ENCODE assay signal across 16 cellular contexts in genomic region chr22:35547993-35548761, GRCh38. TPM values are rescaled to one million over a fixed set of nuclear protein-coding genes. Genes with fewer than 3 reads are reported as not detected.
DNase-seq lines count a peak whose midpoint lies in the region; ATAC-seq and TF ChIP-seq lines count a peak whose summit lies in the region.
"Had no signal": no experiment of that assay in that cellular context is flagged by ENCODE, and none has a peak within 500 bp of the region (broad histone marks: within the 10 kb centered on the region; RNA-seq: fewer than 3 reads in every experiment).

No MANE protein-coding gene starts in this region.

- no peaks in the 10 kb centered on the region for H3K9me3 Mint-ChIP-seq in activated T-cell treated with anti-CD3 and anti-CD28 coated beads, Interleukin-2, amount 50 U/mL, for 4 hours
- H3K9me3 Mint-ChIP-seq: activated B cell treated with CpG ODN at 0.5 μM for 24 hours; dendritic cell treated with granulocyte-macrophage colony-stimulating factor and Interleukin-4, amounts not matched to agents 40 ng/mL and 50 ng/mL, for 4 days had no signal

- peak; percentile 49; the same call in 2 of the 3 replicates for ATAC-seq in SK-N-SH treated with all-trans-retinoic acid at 6 μM for 48 hours
- no peak for ATAC-seq in activated T-cell treated with anti-CD3 and anti-CD28 coated beads, Interleukin-2, amount 50 U/mL, for 4 hours
- no peak for ATAC-seq in GM19397 (IDR thresholded peaks at IDR 0.05; ENCODE audit: unreplicated experiment)
- ATAC-seq: stimulated activated naive B cell treated with anti-CD40 and anti-IgM and Interleukin-4, amounts not matched to agents 10 μg/mL and 1 μg/mL and 100 μg/mL, for 72 hours had no signal

- H3K4me1 Mint-ChIP-seq in activated T-cell treated with anti-CD3 and anti-CD28 coated beads, Interleukin-2, amount 50 U/mL, for 4 hours (ENCODE audit: low read depth), result peaks cover 9% of the 10 kb centered on the region

- peaks cover 20% of the 10 kb centered on the region for H3K27me3 Mint-ChIP-seq in activated T-cell treated with anti-CD3 and anti-CD28 coated beads, Interleukin-2, amount 50 U/mL, for 4 hours (ENCODE audit: low read depth)

- no peak overlapping the region for H3K4me3 Mint-ChIP-seq in activated T-cell treated with anti-CD3 and anti-CD28 coated beads, Interleukin-2, amount 50 U/mL, for 4 hours
- H3K4me3 Mint-ChIP-seq: activated B cell treated with CpG ODN at 0.5 μM for 24 hours; dendritic cell treated with granulocyte-macrophage colony-stimulating factor and Interleukin-4, amounts not matched to agents 40 ng/mL and 50 ng/mL, for 4 days; stimulated activated naive B cell treated with anti-CD40 and anti-IgM and Interleukin-4, amounts not matched to agents 10 μg/mL and 1 μg/mL and 100 μg/mL, for 72 hours had no signal

- DNase-seq in 8988T, result peak; percentile 53
- no peak for DNase-seq in fibroblast of villous mesenchyme (ENCODE audit: low read depth)
- DNase-seq in MV-4-11 (lab: John Stamatoyannopoulos, UW), result no peak
- DNase-seq in activated T-cell treated with anti-CD3 and anti-CD28 coated beads, Interleukin-2, amount 50 U/mL, for 4 hours, result no peak
- no peak for DNase-seq in KG1 (lab: John Stamatoyannopoulos, UW)
- DNase-seq: activated B cell treated with CpG ODN at 0.5 μM for 24 hours; foreskin melanocyte; kidney; NCI-H187 treated with DMSO at 0.1 percent for 48 hours; stimulated activated CD4-positive, alpha-beta T cell treated with anti-CD3 and anti-CD28 coated beads, Interleukin-4, amount 100 ng/mL, for 24 hours; stimulated activated naive B cell treated with anti-CD40 and anti-IgM and Interleukin-4, amounts not matched to agents 10 μg/mL and 1 μg/mL and 100 μg/mL, for 72 hours had no signal

- no peak overlapping the region for H3K4me3 ChIP-seq in fibroblast of villous mesenchyme (ENCODE audit: low read depth, low read length)
- H3K4me3 ChIP-seq: SK-N-MC had no signal

- TF ChIP-seq CTCF in GM12874 (IDR thresholded peaks at IDR 0.05; ENCODE audit: insufficient read depth, low read depth, low read length) (peak; percentile 53), fibroblast of villous mesenchyme (IDR thresholded peaks at IDR 0.05; ENCODE audit: insufficient read depth, low read depth, low read length) (peak; percentile 42)

- no peaks in the 10 kb centered on the region for H3K36me3 Mint-ChIP-seq in activated T-cell treated with anti-CD3 and anti-CD28 coated beads, Interleukin-2, amount 50 U/mL, for 4 hours (ENCODE audit: insufficient read depth)

TF ChIP-seq in SK-N-SH treated with all-trans-retinoic acid at 6 μM for 48 hours, 23 proteins besides CTCF, POLR2A, EP300 and RAD21:
- TF ChIP-seq BACH2 (CRISPR knock-in tag; IDR thresholded peaks at IDR 0.05; ENCODE audit: borderline replicate concordance) (no peak), ESRRG (CRISPR knock-in tag; IDR thresholded peaks at IDR 0.05) (no peak)
TF ChIP-seq in SK-N-SH treated with all-trans-retinoic acid at 6 μM for 48 hours: peak in this region for 0.

RNA-seq across cellular contexts. Expression of gene RASD2, which starts 7.5 kb away (rescaled TPM):
- under 0.01 TPM in 1 of 2 replicates, not detected in the other for total RNA-seq in fibroblast of villous mesenchyme
- total RNA-seq in activated T-cell treated with anti-CD3 and anti-CD28 coated beads, Interleukin-2, amount 50 U/mL, for 4 hours, result under 1 TPM; 0.08 to 0.14 (median 0.13) TPM
- total RNA-seq: activated B cell treated with CpG ODN at 0.5 μM for 24 hours had no signal
